Comparison of ENCODE assay signal across 16 cellular contexts in genomic region chr5:168327994-168328393, GRCh38. TPM values are rescaled to one million over a fixed set of nuclear protein-coding genes. Genes with fewer than 3 reads are reported as not detected.
DNase-seq lines count a peak whose midpoint lies in the region; ATAC-seq and TF ChIP-seq lines count a peak whose summit lies in the region.
"Had no signal": no experiment of that assay in that cellular context is flagged by ENCODE, and none has a peak within 500 bp of the region (broad histone marks: within the 10 kb centered on the region; RNA-seq: fewer than 3 reads in every experiment).

No MANE protein-coding gene starts in this region.

- H3F3A ChIP-seq in smooth muscle cell (ENCODE audit: low read depth): no peaks in the 10 kb centered on the region

- peak overlapping the region; percentile 56 for H3K4me2 ChIP-seq in OCI-LY3 (ENCODE audit: low read length)
- H3K4me2 ChIP-seq in smooth muscle cell: peak overlapping the region; percentile 12

- DNase-seq in ELR (ENCODE audit: low read depth) (peak; percentile 76), fibroblast of mammary gland (ENCODE audit: low read depth) (peak; percentile 72), smooth muscle cell (lab: John Stamatoyannopoulos, UW; ENCODE audit: unreplicated experiment) (no peak), NCI-H2227 (lab: John Stamatoyannopoulos, UW; ENCODE audit: unreplicated experiment) (no peak), activated gamma-delta T cell (lab: John Stamatoyannopoulos, UW) (no peak)
- DNase-seq: activated CD4-positive, alpha-beta T cell treated with anti-CD3 and anti-CD28 coated beads for 48 hours; activated naive CD8-positive, alpha-beta T cell treated with anti-CD3 and anti-CD28 coated beads, Interleukin-2, amount 10 ng/mL, durations not matched to agents 7 days and 5 days; activated T-cell treated with anti-CD3 and anti-CD28 coated beads for 4 hours; CD8-positive, alpha-beta T cell; GOT3; heart right ventricle; kidney glomerular epithelial cell had no signal

- no peak overlapping the region for H2AFZ ChIP-seq in OCI-LY3 (ENCODE audit: low read depth, low read length)
- no peak overlapping the region for H2AFZ ChIP-seq in smooth muscle cell (ENCODE audit: low read depth)

- TF ChIP-seq CTCF in OCI-LY3 (IDR thresholded peaks at IDR 0.05; ENCODE audit: low read depth, low read length): no peak
- no peak for TF ChIP-seq CTCF in fibroblast of mammary gland (conservative IDR thresholded peaks at IDR 0.05; ENCODE audit: control insufficient read depth, insufficient read depth, low read depth, low read length)
- TF ChIP-seq CTCF in smooth muscle cell (IDR thresholded peaks at IDR 0.05; ENCODE audit: borderline replicate concordance, insufficient read depth, poor library complexity, severe bottlenecking): no peak

- peaks cover 15% of the 10 kb centered on the region; the same call in 1 of the 2 replicates for H3K79me2 ChIP-seq in OCI-LY3 (ENCODE audit: low read length)
- H3K79me2 ChIP-seq in smooth muscle cell (ENCODE audit: low read depth): peaks cover 4% of the 10 kb centered on the region

- 56% methylated on average over 4 of the region's 4 CpGs for WGBS in smooth muscle cell (ENCODE audit: low lambda C conversion rate)

- no peaks in the 10 kb centered on the region for H3K9me3 ChIP-seq in OCI-LY3 (ENCODE audit: insufficient read depth, low read length)
- H3K9me3 ChIP-seq in smooth muscle cell (replicated peaks; ENCODE audit: low read depth): no peaks in the 10 kb centered on the region
- H3K9me3 ChIP-seq: heart right ventricle had no signal

- no peaks in the 10 kb centered on the region for H3K36me3 ChIP-seq in OCI-LY3 (replicated peaks; ENCODE audit: low read depth, low read length)
- H3K36me3 ChIP-seq in smooth muscle cell (ENCODE audit: low read depth): no peaks in the 10 kb centered on the region
- H3K36me3 ChIP-seq: heart right ventricle had no signal

- H3K9ac ChIP-seq in OCI-LY3 (ENCODE audit: low read length) (no peak overlapping the region), smooth muscle cell (ENCODE audit: low read depth) (no peak overlapping the region)

- no peak for ATAC-seq in HG03025 (IDR thresholded peaks at IDR 0.05; ENCODE audit: low FRiP score, unreplicated experiment)
- no peak for ATAC-seq in HG02610 (IDR thresholded peaks at IDR 0.05; ENCODE audit: unreplicated experiment)
- ATAC-seq: CD8-positive, alpha-beta T cell; heart right ventricle had no signal

- H3K4me1 ChIP-seq in OCI-LY3 (ENCODE audit: low read length) (peaks cover 17% of the 10 kb centered on the region), smooth muscle cell (ENCODE audit: low read depth) (peaks cover 9% of the 10 kb centered on the region)
- H3K4me1 ChIP-seq: heart right ventricle had no signal

- no peak overlapping the region for H3K27ac ChIP-seq in OCI-LY3 (ENCODE audit: low read length)
- no peak overlapping the region for H3K27ac ChIP-seq in smooth muscle cell (ENCODE audit: low read depth)
- H3K27ac ChIP-seq: heart right ventricle had no signal

- H4K20me1 ChIP-seq in OCI-LY3 (ENCODE audit: insufficient read depth, low read length) (peaks cover 30% of the 10 kb centered on the region), smooth muscle cell (ENCODE audit: low read depth) (peaks cover 7% of the 10 kb centered on the region)

- H3K4me3 ChIP-seq in OCI-LY3 (ENCODE audit: low read length) (0 out of 2 replicates have a peak overlapping the region, but pooled peaks have one; percentile 40), fibroblast of mammary gland (ENCODE audit: control insufficient read depth, low read depth, low read length) (no peak overlapping the region), smooth muscle cell (no peak overlapping the region)

- H3K27me3 ChIP-seq in OCI-LY3 (ENCODE audit: low read depth, low read length): no peaks in the 10 kb centered on the region
- no peaks in the 10 kb centered on the region for H3K27me3 ChIP-seq in smooth muscle cell (ENCODE audit: low read depth)

RNA-seq across cellular contexts. Expression of gene WWC1, which starts 36.5 kb away (rescaled TPM):
- 3.7 and 4.5 TPM in 2 replicates for total RNA-seq in smooth muscle cell
- polyA plus RNA-seq in smooth muscle cell: 6.3 and 7.5 TPM in 2 replicates
- total RNA-seq: CD8-positive, alpha-beta T cell; T-helper 2 cell treated with Interferon-gamma antibody and Interleukin-4, amounts not matched to agents 100 ng/mL and 5 ng/mL, for 36 hours had no signal

Comparison
In these comparisons a context has a peak if more than half of its experiments do, and no peak if none do; other contexts are left out.
1. DNase-seq: peak in ELR (single experiment) and fibroblast of mammary gland (single experiment); none in smooth muscle cell (single experiment), NCI-H2227 (single experiment) and activated gamma-delta T cell (single experiment).